8 cellular contexts compared by ENCODE assay signal in genomic region chr6:408599-409102, GRCh38. TPM values are rescaled to one million over a fixed set of nuclear protein-coding genes. Genes with fewer than 3 reads are reported as not detected.
DNase-seq lines count a peak whose midpoint lies in the region; ATAC-seq, FAIRE-seq and TF ChIP-seq lines count a peak whose summit lies in the region.

No MANE protein-coding gene starts in this region.

- H3K4me1 Mint-ChIP-seq in activated B cell treated with CpG ODN at 0.5 μM for 24 hours, result peaks cover 56% of the 10 kb centered on the region

- DNase-seq in DND-41 (no peak), HTR-8/SVneo (ENCODE audit: insufficient read length, low spot score) (peak; percentile 28), activated B cell treated with CpG ODN at 0.5 μM for 24 hours (no peak), left ventricle myocardium superior (peak; percentile 63), stomach (no peak), prostate gland (ENCODE audit: low spot score) (no peak), cortex of kidney (lab: John Stamatoyannopoulos, UW) (no peak)

- 19 to 39% (median 34%) methylated on average over 9 of the region's 9 CpGs for WGBS in stomach, 5 donors
- 45% methylated on average over 9 of the region's 9 CpGs for WGBS in prostate gland

- H3K9me3 ChIP-seq in DND-41 (ENCODE audit: insufficient read depth, low read length, severe bottlenecking) (no peaks in the 10 kb centered on the region), stomach (no peaks in the 10 kb centered on the region), prostate gland (no peaks in the 10 kb centered on the region)

- H4K20me1 ChIP-seq in DND-41 (ENCODE audit: insufficient read depth, low read length), result no peaks in the 10 kb centered on the region

- peaks cover 14% of the 10 kb centered on the region for H3K27me3 ChIP-seq in DND-41 (ENCODE audit: insufficient read depth, low read length, poor library complexity)
- H3K27me3 ChIP-seq in stomach, result peaks cover 0 to 40% (median 4%) of the 10 kb centered on the region in 3 donors
- H3K27me3 ChIP-seq in prostate gland (replicated peaks; ENCODE audit: insufficient read depth), result peaks cover 3% of the 10 kb centered on the region

- CTCF ChIA-PET in activated B cell treated with CpG ODN at 0.5 μM for 24 hours (lab: Charles Lee), result interaction anchor here (0.7 to 1.8 kb wide), 5 partner anchors 70 to 215 kb away, joined by 3 to 4 read pairs (median 3); no protein-coding TSS in a partner anchor

- no peak overlapping the region for H3K27ac ChIP-seq in DND-41 (ENCODE audit: low read length)
- H3K27ac ChIP-seq in stomach, result no peak overlapping the region
- no peak overlapping the region for H3K27ac ChIP-seq in prostate gland

- POLR2A ChIA-PET in activated B cell treated with CpG ODN at 0.5 μM for 24 hours (lab: Charles Lee), result interaction anchor here (0.9 to 3.1 kb wide), 4 partner anchors 15 to 190 kb away, joined by 3 to 20 read pairs (median 3); partner anchors contain the start of gene IRF4

- peak; percentile 25 for TF ChIP-seq CTCF in DND-41 (IDR thresholded peaks at IDR 0.05; ENCODE audit: borderline replicate concordance, extremely low read depth, low read length, poor library complexity, severe bottlenecking)
- no peak for TF ChIP-seq CTCF in activated B cell treated with CpG ODN at 0.5 μM for 24 hours (IDR thresholded peaks at IDR 0.05)
- peak in 4 of 7 experiments; percentile 10 to 39 (median 24) for TF ChIP-seq CTCF in stomach (IDR thresholded peaks at IDR 0.05)
- TF ChIP-seq CTCF in prostate gland (IDR thresholded peaks at IDR 0.05), result peak in 1 of 4 experiments; percentile 29

- H3K4me3 Mint-ChIP-seq in activated B cell treated with CpG ODN at 0.5 μM for 24 hours, result peak overlapping the region; percentile 15

- ATAC-seq in DND-41 (ENCODE audit: insufficient read depth, low read depth), result no peak
- ATAC-seq in activated B cell treated with CpG ODN at 0.5 μM for 24 hours (ENCODE audit: low read depth), result no peak
- ATAC-seq in left ventricle myocardium superior, result peak; percentile 96
- ATAC-seq in GM19023 (IDR thresholded peaks at IDR 0.05; ENCODE audit: unreplicated experiment), result no peak

- no peaks in the 10 kb centered on the region for H3K4me1 ChIP-seq in DND-41 (ENCODE audit: insufficient read depth, low read length)
- no peaks in the 10 kb centered on the region for H3K4me1 ChIP-seq in stomach
- H3K4me1 ChIP-seq in prostate gland (replicated peaks), result no peaks in the 10 kb centered on the region

- no peak for TF ChIP-seq EP300 in stomach (IDR thresholded peaks at IDR 0.05)

- TF ChIP-seq POLR2A in stomach (IDR thresholded peaks at IDR 0.05) (no peak), prostate gland (IDR thresholded peaks at IDR 0.05) (no peak)

- H3K36me3 Mint-ChIP-seq in activated B cell treated with CpG ODN at 0.5 μM for 24 hours (ENCODE audit: low read depth), result peaks cover 96% of the 10 kb centered on the region

- H3K36me3 ChIP-seq in DND-41 (ENCODE audit: insufficient read depth, low read length) (no peaks in the 10 kb centered on the region), stomach (no peaks in the 10 kb centered on the region), prostate gland (no peaks in the 10 kb centered on the region)

- H3K27ac Mint-ChIP-seq in activated B cell treated with CpG ODN at 0.5 μM for 24 hours, result peak overlapping the region; percentile 60

- no peaks in the 10 kb centered on the region for H3K79me2 ChIP-seq in DND-41 (ENCODE audit: insufficient read depth, low read length)

- peaks cover 3% of the 10 kb centered on the region for H3K9me3 Mint-ChIP-seq in activated B cell treated with CpG ODN at 0.5 μM for 24 hours

- H2AFZ ChIP-seq in DND-41 (ENCODE audit: low read depth, low read length), result no peak overlapping the region

- FAIRE-seq in HTR-8/SVneo (lab: Jason Lieb, UNC), result no peak

- no peak overlapping the region for H3K4me3 ChIP-seq in DND-41 (ENCODE audit: low read depth in 1 of 2, low read length in 2 of 2)
- no peak overlapping the region for H3K4me3 ChIP-seq in stomach
- no peak overlapping the region for H3K4me3 ChIP-seq in prostate gland

- intact Hi-C loops in activated B cell treated with CpG ODN at 0.5 μM for 24 hours (cut with micrococcal nuclease) (loop anchor here (1.0 kb wide), 2 partner anchors 181 to 219 kb away; no protein-coding TSS in a partner anchor), left ventricle myocardium superior (cut with micrococcal nuclease) (no loop called here), stomach (cut with DNase I; ENCODE audit: low total_unique reads) (no loop called here), prostate gland (cut with DNase I) (no loop called here)

- no peaks in the 10 kb centered on the region for H3K27me3 Mint-ChIP-seq in activated B cell treated with CpG ODN at 0.5 μM for 24 hours

- no peak overlapping the region for H3K9ac ChIP-seq in DND-41 (ENCODE audit: low read depth, low read length)

- no peak overlapping the region for H3K4me2 ChIP-seq in DND-41 (ENCODE audit: insufficient read depth, low read length)

RNA-seq across cellular contexts. Expression of gene IRF4, which starts 17.1 kb away (rescaled TPM):
- 417 and 426 TPM in 2 replicates for total RNA-seq in activated B cell treated with CpG ODN at 0.5 μM for 24 hours
- total RNA-seq in left ventricle myocardium superior, result 0.32 TPM
- total RNA-seq in stomach, result 1 to 10 TPM in 4 of 5 donors, not detected in 1; 2.6 to 7.0 (median 5.9) TPM
- polyA plus RNA-seq in stomach, result 1 to 10 TPM in 1 of 3 donors, under 1 TPM in 2; 0.48 to 1.1 (median 0.56) TPM
- total RNA-seq in prostate gland, result 1 to 10 TPM in 1 of 2 donors, under 1 TPM in 1; 0.77 to 1.6 TPM

Comparison
In these comparisons a context has a peak if more than half of its experiments do, and no peak if none do; other contexts are left out.
1. DNase-seq: peak in HTR-8/SVneo (single experiment) and left ventricle myocardium superior (single experiment); none in DND-41 (single experiment), activated B cell treated with CpG ODN at 0.5 μM for 24 hours (single experiment), stomach (single experiment), prostate gland (single experiment) and cortex of kidney (single experiment).
2. RNA of gene IRF4, which starts 17.1 kb away (total RNA-seq): 417 to 426 TPM in activated B cell treated with CpG ODN at 0.5 μM for 24 hours; 2.6 to 7.0 TPM in stomach, 0.77 to 1.6 TPM in prostate gland and 0.32 TPM in left ventricle myocardium superior (single experiment); every median in the first group is over 10 times any median in the second.